1 cellular context compared by ENCODE assay signal in genomic region chr17:48486557-48486956, GRCh38.
A peak's percentile ranks its signal among the peaks of the same experiment; 100 is the strongest.
TF ChIP-seq lines count a peak whose summit lies in the region.

No MANE protein-coding gene starts in this region.

TF ChIP-seq in K562, 482 proteins besides CTCF, POLR2A, EP300 and RAD21 (continued from another document):
- TF ChIP-seq, protein P1, sequence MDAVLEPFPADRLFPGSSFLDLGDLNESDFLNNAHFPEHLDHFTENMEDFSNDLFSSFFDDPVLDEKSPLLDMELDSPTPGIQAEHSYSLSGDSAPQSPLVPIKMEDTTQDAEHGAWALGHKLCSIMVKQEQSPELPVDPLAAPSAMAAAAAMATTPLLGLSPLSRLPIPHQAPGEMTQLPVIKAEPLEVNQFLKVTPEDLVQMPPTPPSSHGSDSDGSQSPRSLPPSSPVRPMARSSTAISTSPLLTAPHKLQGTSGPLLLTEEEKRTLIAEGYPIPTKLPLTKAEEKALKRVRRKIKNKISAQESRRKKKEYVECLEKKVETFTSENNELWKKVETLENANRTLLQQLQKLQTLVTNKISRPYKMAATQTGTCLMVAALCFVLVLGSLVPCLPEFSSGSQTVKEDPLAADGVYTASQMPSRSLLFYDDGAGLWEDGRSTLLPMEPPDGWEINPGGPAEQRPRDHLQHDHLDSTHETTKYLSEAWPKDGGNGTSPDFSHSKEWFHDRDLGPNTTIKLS (IDR thresholded peaks at IDR 0.05; ENCODE audit: borderline replicate concordance, low read depth), result no peak
- TF ChIP-seq USF1 (CRISPR knock-in tag; IDR thresholded peaks at IDR 0.05) (peak; percentile 72), ZNF12 (CRISPR knock-in tag; IDR thresholded peaks at IDR 0.05) (no peak), TBL1XR1 (IDR thresholded peaks at IDR 0.05; ENCODE audit: low read length in 2 of 2) (no peak), ARID2 (IDR thresholded peaks at IDR 0.05) (no peak), HINFP (tag; conservative IDR thresholded peaks at IDR 0.05; ENCODE audit: low read depth) (no peak), E2F6 (IDR thresholded peaks at IDR 0.05; ENCODE audit: borderline replicate concordance in 1 of 2, extremely low read depth in 1 of 2, insufficient read depth in 1 of 2, insufficient read length in 1 of 2, low read depth in 1 of 2, low read length in 1 of 2, poor library complexity in 1 of 2, severe bottlenecking in 1 of 2) (peak in 1 of 2 experiments; percentile 22), ZNF384 (IDR thresholded peaks at IDR 0.05; ENCODE audit: low read depth, low read length) (peak; percentile 76), ZMIZ1 (IDR thresholded peaks at IDR 0.05; ENCODE audit: low read depth in 2 of 2, low read length in 2 of 2) (no peak), FOSL1 (tag; conservative IDR thresholded peaks at IDR 0.05) (peak; percentile 70), CBX3 (IDR thresholded peaks at IDR 0.05; ENCODE audit: borderline replicate concordance in 1 of 2, low read length in 2 of 2) (0 out of 3 replicates have a peak, but pooled peaks of 1 of the 2 experiments have one; percentile 19), SRSF1 (IDR thresholded peaks at IDR 0.05; ENCODE audit: low read depth, low read length) (no peak), ZNF57 (CRISPR knock-in tag; IDR thresholded peaks at IDR 0.05) (no peak), CHD2 (IDR thresholded peaks at IDR 0.05; ENCODE audit: low read depth, low read length) (no peak)
- TF ChIP-seq, protein P2, sequence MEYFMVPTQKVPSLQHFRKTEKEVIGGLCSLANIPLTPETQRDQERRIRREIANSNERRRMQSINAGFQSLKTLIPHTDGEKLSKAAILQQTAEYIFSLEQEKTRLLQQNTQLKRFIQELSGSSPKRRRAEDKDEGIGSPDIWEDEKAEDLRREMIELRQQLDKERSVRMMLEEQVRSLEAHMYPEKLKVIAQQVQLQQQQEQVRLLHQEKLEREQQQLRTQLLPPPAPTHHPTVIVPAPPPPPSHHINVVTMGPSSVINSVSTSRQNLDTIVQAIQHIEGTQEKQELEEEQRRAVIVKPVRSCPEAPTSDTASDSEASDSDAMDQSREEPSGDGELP (CRISPR knock-in tag; IDR thresholded peaks at IDR 0.05; ENCODE audit: borderline replicate concordance), result peak; percentile 34; the same call in 1 of the 2 replicates
- TF ChIP-seq, protein P3, sequence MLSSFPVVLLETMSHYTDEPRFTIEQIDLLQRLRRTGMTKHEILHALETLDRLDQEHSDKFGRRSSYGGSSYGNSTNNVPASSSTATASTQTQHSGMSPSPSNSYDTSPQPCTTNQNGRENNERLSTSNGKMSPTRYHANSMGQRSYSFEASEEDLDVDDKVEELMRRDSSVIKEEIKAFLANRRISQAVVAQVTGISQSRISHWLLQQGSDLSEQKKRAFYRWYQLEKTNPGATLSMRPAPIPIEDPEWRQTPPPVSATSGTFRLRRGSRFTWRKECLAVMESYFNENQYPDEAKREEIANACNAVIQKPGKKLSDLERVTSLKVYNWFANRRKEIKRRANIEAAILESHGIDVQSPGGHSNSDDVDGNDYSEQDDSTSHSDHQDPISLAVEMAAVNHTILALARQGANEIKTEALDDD (IDR thresholded peaks at IDR 0.05), result peak; percentile 61; the same call in 1 of the 2 replicates
